In the genomic region with DNA sequence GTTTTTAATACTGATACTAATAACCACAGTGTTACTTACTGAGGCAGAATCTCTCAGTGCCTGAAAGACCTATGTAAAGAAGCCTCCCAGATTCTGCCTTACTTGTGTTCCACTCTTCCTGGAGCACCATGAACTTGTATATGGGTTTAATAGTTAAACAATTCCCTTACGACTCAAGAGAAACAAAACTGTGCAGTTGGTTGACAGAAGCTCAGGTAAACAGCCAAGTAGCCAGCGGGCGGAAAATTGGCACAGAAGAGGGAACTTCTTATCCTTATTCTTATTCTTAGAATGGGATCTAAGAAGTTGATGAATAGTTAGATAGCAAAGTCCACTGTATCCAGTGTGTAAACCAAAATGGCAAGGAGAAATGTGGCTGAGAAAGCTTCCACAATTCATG, we compare ENCODE assay signal across 2 cellular contexts.
TF ChIP-seq lines count a peak whose summit lies in the region.

No MANE protein-coding gene starts in this region.

TF ChIP-seq in IMR-90, 13 proteins besides CTCF, POLR2A, EP300 and RAD21:
- TF ChIP-seq CEBPB (IDR thresholded peaks at IDR 0.05; ENCODE audit: low read depth, low read length): no peak
- TF ChIP-seq, protein P1, sequence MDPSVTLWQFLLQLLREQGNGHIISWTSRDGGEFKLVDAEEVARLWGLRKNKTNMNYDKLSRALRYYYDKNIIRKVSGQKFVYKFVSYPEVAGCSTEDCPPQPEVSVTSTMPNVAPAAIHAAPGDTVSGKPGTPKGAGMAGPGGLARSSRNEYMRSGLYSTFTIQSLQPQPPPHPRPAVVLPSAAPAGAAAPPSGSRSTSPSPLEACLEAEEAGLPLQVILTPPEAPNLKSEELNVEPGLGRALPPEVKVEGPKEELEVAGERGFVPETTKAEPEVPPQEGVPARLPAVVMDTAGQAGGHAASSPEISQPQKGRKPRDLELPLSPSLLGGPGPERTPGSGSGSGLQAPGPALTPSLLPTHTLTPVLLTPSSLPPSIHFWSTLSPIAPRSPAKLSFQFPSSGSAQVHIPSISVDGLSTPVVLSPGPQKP (IDR thresholded peaks at IDR 0.05; ENCODE audit: borderline replicate concordance, low read depth, low read length): no peak
- no peak for TF ChIP-seq MXI1 (IDR thresholded peaks at IDR 0.05; ENCODE audit: borderline replicate concordance, low read depth, low read length)
- TF ChIP-seq NFE2L2 (IDR thresholded peaks at IDR 0.05; ENCODE audit: low read depth, low read length): no peak
- no peak for TF ChIP-seq FOS (IDR thresholded peaks at IDR 0.05; ENCODE audit: low read depth, low read length)
- no peak for TF ChIP-seq BHLHE40 (IDR thresholded peaks at IDR 0.05; ENCODE audit: low read depth, low read length)
- TF ChIP-seq, protein P2, sequence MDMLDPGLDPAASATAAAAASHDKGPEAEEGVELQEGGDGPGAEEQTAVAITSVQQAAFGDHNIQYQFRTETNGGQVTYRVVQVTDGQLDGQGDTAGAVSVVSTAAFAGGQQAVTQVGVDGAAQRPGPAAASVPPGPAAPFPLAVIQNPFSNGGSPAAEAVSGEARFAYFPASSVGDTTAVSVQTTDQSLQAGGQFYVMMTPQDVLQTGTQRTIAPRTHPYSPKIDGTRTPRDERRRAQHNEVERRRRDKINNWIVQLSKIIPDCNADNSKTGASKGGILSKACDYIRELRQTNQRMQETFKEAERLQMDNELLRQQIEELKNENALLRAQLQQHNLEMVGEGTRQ (IDR thresholded peaks at IDR 0.05; ENCODE audit: low read depth, low read length): no peak
- no peak for TF ChIP-seq MAFK (IDR thresholded peaks at IDR 0.05; ENCODE audit: low read depth, low read length)
- no peak for TF ChIP-seq CHD1 (IDR thresholded peaks at IDR 0.05; ENCODE audit: low read depth, low read length)
- TF ChIP-seq SMC3 (IDR thresholded peaks at IDR 0.05; ENCODE audit: low read depth, low read length): no peak
- TF ChIP-seq RFX5 (IDR thresholded peaks at IDR 0.05; ENCODE audit: low read depth, low read length): no peak
- no peak for TF ChIP-seq RCOR1 (IDR thresholded peaks at IDR 0.05; ENCODE audit: insufficient replicate concordance, low read length)
- no peak for TF ChIP-seq MAZ (IDR thresholded peaks at IDR 0.05; ENCODE audit: borderline replicate concordance, low read depth, low read length)

TF ChIP-seq in H1, 55 proteins besides CTCF, POLR2A, EP300 and RAD21:
- TF ChIP-seq SIX5 (IDR thresholded peaks at IDR 0.05; ENCODE audit: low read depth, low read length) (no peak), POLR2AphosphoS5 (IDR thresholded peaks at IDR 0.05; ENCODE audit: low read depth, low read length) (no peak), TEAD4 (IDR thresholded peaks at IDR 0.05; ENCODE audit: low read depth, low read length) (no peak)
- TF ChIP-seq, protein P3, sequence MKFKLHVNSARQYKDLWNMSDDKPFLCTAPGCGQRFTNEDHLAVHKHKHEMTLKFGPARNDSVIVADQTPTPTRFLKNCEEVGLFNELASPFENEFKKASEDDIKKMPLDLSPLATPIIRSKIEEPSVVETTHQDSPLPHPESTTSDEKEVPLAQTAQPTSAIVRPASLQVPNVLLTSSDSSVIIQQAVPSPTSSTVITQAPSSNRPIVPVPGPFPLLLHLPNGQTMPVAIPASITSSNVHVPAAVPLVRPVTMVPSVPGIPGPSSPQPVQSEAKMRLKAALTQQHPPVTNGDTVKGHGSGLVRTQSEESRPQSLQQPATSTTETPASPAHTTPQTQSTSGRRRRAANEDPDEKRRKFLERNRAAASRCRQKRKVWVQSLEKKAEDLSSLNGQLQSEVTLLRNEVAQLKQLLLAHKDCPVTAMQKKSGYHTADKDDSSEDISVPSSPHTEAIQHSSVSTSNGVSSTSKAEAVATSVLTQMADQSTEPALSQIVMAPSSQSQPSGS (IDR thresholded peaks at IDR 0.05; ENCODE audit: low read length): no peak
- TF ChIP-seq, protein P4, sequence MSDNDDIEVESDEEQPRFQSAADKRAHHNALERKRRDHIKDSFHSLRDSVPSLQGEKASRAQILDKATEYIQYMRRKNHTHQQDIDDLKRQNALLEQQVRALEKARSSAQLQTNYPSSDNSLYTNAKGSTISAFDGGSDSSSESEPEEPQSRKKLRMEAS (IDR thresholded peaks at IDR 0.05): no peak
- TF ChIP-seq, protein P5, sequence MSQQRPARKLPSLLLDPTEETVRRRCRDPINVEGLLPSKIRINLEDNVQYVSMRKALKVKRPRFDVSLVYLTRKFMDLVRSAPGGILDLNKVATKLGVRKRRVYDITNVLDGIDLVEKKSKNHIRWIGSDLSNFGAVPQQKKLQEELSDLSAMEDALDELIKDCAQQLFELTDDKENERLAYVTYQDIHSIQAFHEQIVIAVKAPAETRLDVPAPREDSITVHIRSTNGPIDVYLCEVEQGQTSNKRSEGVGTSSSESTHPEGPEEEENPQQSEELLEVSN (IDR thresholded peaks at IDR 0.05): no peak
